In the genomic region with DNA sequence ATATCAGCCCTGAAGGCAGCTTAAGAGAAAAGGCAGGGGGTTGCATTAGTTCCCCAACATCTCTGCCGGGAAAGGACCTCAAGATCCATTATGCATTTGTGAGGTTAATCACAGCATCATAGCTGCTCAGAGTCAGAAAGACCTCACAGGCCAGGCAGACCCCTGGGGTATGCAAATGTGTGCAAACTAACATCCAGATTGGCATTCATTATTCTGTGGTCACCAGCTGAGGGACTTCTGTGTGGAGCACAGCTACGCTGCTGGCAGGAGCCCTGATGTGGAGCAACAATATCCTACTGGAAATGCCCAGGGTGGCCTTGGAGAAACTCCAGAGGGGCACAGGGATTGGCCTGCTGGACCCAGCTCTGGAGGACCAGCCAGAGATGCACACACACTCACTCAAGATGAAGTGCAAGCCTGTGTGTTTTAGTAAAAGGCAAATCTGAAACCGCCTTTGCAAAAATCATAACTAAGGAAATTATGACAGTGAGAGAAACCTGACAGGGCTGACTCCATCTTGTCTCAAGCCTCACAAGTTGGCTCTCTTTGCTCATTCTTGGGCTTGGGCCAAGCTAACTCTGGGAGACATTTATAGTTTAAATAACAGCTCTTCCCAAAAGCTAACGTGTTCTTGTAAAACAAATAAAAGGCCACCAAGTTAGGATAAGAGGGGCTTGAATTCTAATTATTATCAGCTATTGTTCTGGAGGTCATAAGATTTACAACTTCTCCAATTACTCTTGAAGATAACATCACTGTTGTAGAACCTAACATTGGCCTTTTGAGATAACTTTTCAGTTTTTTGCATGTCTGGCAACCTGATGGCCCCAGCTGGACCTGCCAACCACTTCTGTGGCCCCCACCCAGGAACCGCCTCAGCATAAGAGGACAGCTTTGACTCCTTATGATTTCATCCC, we compare ENCODE assay signal across 1 cellular context.
TF ChIP-seq lines count a peak whose summit lies in the region.

No MANE protein-coding gene starts in this region.

TF ChIP-seq in GM23338, 12 proteins besides CTCF, POLR2A, EP300 and RAD21:
- TF ChIP-seq, protein P1, sequence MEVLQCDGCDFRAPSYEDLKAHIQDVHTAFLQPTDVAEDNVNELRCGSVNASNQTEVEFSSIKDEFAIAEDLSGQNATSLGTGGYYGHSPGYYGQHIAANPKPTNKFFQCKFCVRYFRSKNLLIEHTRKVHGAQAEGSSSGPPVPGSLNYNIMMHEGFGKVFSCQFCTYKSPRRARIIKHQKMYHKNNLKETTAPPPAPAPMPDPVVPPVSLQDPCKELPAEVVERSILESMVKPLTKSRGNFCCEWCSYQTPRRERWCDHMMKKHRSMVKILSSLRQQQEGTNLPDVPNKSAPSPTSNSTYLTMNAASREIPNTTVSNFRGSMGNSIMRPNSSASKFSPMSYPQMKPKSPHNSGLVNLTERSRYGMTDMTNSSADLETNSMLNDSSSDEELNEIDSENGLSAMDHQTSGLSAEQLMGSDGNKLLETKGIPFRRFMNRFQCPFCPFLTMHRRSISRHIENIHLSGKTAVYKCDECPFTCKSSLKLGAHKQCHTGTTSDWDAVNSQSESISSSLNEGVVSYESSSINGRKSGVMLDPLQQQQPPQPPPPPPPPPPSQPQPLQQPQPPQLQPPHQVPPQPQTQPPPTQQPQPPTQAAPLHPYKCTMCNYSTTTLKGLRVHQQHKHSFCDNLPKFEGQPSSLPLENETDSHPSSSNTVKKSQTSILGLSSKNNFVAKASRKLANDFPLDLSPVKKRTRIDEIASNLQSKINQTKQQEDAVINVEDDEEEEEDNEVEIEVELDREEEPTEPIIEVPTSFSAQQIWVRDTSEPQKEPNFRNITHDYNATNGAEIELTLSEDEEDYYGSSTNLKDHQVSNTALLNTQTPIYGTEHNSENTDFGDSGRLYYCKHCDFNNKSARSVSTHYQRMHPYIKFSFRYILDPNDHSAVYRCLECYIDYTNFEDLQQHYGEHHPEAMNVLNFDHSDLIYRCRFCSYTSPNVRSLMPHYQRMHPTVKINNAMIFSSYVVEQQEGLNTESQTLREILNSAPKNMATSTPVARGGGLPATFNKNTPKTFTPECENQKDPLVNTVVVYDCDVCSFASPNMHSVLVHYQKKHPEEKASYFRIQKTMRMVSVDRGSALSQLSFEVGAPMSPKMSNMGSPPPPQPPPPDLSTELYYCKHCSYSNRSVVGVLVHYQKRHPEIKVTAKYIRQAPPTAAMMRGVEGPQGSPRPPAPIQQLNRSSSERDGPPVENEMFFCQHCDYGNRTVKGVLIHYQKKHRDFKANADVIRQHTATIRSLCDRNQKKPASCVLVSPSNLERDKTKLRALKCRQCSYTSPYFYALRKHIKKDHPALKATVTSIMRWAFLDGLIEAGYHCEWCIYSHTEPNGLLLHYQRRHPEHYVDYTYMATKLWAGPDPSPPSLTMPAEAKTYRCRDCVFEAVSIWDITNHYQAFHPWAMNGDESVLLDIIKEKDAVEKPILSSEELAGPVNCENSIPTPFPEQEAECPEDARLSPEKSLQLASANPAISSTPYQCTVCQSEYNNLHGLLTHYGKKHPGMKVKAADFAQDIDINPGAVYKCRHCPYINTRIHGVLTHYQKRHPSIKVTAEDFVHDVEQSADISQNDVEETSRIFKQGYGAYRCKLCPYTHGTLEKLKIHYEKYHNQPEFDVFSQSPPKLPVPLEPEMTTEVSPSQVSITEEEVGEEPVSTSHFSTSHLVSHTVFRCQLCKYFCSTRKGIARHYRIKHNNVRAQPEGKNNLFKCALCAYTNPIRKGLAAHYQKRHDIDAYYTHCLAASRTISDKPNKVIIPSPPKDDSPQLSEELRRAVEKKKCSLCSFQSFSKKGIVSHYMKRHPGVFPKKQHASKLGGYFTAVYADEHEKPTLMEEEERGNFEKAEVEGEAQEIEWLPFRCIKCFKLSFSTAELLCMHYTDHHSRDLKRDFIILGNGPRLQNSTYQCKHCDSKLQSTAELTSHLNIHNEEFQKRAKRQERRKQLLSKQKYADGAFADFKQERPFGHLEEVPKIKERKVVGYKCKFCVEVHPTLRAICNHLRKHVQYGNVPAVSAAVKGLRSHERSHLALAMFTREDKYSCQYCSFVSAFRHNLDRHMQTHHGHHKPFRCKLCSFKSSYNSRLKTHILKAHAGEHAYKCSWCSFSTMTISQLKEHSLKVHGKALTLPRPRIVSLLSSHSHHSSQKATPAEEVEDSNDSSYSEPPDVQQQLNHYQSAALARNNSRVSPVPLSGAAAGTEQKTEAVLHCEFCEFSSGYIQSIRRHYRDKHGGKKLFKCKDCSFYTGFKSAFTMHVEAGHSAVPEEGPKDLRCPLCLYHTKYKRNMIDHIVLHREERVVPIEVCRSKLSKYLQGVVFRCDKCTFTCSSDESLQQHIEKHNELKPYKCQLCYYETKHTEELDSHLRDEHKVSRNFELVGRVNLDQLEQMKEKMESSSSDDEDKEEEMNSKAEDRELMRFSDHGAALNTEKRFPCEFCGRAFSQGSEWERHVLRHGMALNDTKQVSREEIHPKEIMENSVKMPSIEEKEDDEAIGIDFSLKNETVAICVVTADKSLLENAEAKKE (CRISPR knock-in tag; IDR thresholded peaks at IDR 0.05): peak; percentile 96
- no peak for TF ChIP-seq EZH2 (IDR thresholded peaks at IDR 0.05; ENCODE audit: low read depth, unreplicated experiment)
TF ChIP-seq in GM23338: peak in this region for 1.
